ENCODE assay signal across 22 cellular contexts in the genomic region with DNA sequence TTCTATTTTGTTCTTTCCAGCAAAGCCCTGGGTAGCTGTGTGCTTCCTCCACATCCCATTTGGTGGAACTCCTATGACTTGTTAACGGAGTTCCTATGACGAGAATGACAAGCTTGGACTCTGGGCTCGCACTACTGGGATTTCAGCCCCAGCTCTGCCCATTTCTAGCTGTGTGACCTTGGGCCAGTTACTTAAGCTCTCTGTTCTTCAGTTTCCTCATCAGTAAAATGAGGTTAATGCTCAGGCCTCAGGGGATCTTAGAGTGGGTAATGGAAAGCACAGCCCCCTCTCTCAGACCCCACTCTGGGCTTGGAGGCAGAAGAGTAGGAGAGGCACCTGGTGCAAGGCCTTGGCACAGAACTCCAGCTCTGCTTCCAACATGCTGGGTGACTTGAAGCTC.
"Had no signal": no experiment of that assay in that cellular context is flagged by ENCODE, and none has a peak within 500 bp of the region (broad histone marks: within the 10 kb centered on the region; RNA-seq: fewer than 3 reads in every experiment).

No MANE protein-coding gene starts in this region.

- H3K9me3 ChIP-seq: SJCRH30 had no signal

- DNase-seq: KBM-7, MV-4-11, NCI-H1092 treated with DMSO at 0.1 percent for 48 hours, NCI-H1436, NCI-H187, NCI-H2029, NCI-H2081 treated with DMSO at 0.1 percent for 48 hours, NCI-H2171, NCI-H226, NCI-H446, NCI-H510A, NCI-H524 treated with DMSO at 0.1 percent for 48 hours, NCI-H69, NCI-H774, PC-3, SHP77 treated with DMSO at 0.1 percent for 48 hours, SJCRH30, T-helper 1 cell had no signal

- H3K4me3 Mint-ChIP-seq: IgD-negative memory B cell had no signal

- H3K27ac Mint-ChIP-seq: IgD-negative memory B cell had no signal

- H3K36me3 ChIP-seq: SJCRH30 had no signal

- H3K27me3 Mint-ChIP-seq: IgD-negative memory B cell had no signal

- H3K36me3 Mint-ChIP-seq: IgD-negative memory B cell had no signal

- H3K4me3 ChIP-seq: SJCRH30 had no signal

- ATAC-seq: Panc1, PC-3, SK-N-SH treated with all-trans-retinoic acid at 6 μM for 48 hours had no signal

- H3K27ac ChIP-seq: RWPE1, SJCRH30 had no signal

- H3K4me1 ChIP-seq: SJCRH30 had no signal
